8 cellular contexts compared by ENCODE assay signal in the genomic region with DNA sequence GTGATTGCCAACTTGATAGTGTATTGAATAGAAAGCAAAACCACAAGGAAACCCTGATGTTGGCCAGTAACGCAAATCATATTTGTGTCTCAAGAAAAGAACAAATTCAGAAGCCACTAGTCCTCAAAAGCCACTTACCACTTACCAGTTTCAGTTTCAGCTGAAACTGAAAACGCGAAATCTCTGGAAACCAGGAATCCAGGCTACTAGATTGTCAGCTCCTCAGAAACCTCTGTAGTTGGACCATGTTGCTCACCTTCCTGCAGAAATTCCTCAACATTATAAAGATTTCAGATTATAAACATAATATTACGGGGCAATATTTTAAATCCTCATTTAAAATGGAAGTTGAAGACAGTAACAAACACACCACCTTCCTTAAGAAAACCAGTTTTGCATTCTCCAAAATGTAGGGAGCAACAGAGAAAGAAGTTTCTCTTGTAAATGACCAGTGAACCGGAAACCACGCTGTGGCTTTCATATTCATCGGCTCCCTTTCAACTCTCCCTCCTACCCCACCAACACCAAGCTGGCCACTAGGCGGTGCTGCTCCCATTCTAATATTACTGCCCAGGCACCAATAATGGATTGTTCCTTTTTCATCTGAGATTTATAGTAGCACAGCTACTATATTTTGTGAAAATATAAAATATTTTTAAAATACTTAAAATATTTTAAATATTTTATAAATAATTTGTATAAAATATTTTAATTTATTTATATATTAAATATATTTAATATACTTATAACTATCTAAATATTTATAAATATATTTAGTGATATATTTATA. TPM values are rescaled to one million over a fixed set of nuclear protein-coding genes. Genes with fewer than 3 reads are reported as not detected.
DNase-seq lines count a peak whose midpoint lies in the region; ATAC-seq, FAIRE-seq and TF ChIP-seq lines count a peak whose summit lies in the region.

No MANE protein-coding gene starts in this region.

- H3K4me1 ChIP-seq in kidney (ENCODE audit: control insufficient read depth in 1 of 2, insufficient read depth in 1 of 2, low read depth in 1 of 2, low read length in 2 of 2) = peaks cover 0 to 3% of the 10 kb centered on the region in 2 donors

- peak; percentile 56 for ATAC-seq in GM18868 (IDR thresholded peaks at IDR 0.05; ENCODE audit: unreplicated experiment)
- ATAC-seq in HG03135 (IDR thresholded peaks at IDR 0.05; ENCODE audit: unreplicated experiment) = peak; percentile 74
- ATAC-seq in WTC11 = peak; percentile 84
- ATAC-seq in central memory CD8-positive, alpha-beta T cell (replicated peaks; ENCODE audit: extremely low read depth, poor library complexity, severe bottlenecking) = peak; percentile 88

- H3K4me3 ChIP-seq in kidney (ENCODE audit: low read length in 2 of 2) = peak overlapping the region; percentile 58 to 63

- POLR2A ChIA-PET in WTC11 (lab: Charles Lee) = interaction anchor here (0.9 kb wide), 1 partner anchor 165 kb away, joined by 3 read pairs; no protein-coding TSS in a partner anchor

- H3K27ac ChIP-seq in kidney (ENCODE audit: low read depth in 2 of 2, low read length in 2 of 2) = peak overlapping the region in 1 of 2 donors; percentile 34

- DNase-seq in AG08395 (ENCODE audit: low spot score) (peak; percentile 92), NCI-H2196 (lab: John Stamatoyannopoulos, UW; ENCODE audit: unreplicated experiment) (peak; percentile 83), WTC11 (ENCODE audit: low spot score) (peak; percentile 92), kidney (peak; percentile 90)
- DNase-seq in central memory CD8-positive, alpha-beta T cell (ENCODE audit: low spot score in 2 of 2) = peak; percentile 73 to 77
- DNase-seq in stimulated activated CD4-positive, alpha-beta T cell treated with anti-CD3 and anti-CD28 coated beads, Interleukin-15, amount 100 ng/mL, for 1 hour (ENCODE audit: low read depth in 1 of 2, low spot score in 1 of 2) = peak; percentile 51 to 69

- intact Hi-C loops in kidney (cut with DNase I) = no loop called here

- H3K9me3 Mint-ChIP-seq in WTC11 = no peaks in the 10 kb centered on the region
- no peaks in the 10 kb centered on the region for H3K9me3 Mint-ChIP-seq in central memory CD8-positive, alpha-beta T cell

- peak overlapping the region; percentile 96 for H3K27ac Mint-ChIP-seq in WTC11
- H3K27ac Mint-ChIP-seq in central memory CD8-positive, alpha-beta T cell (ENCODE audit: low read depth) = no peak overlapping the region

- CTCF ChIA-PET in WTC11 (lab: Charles Lee) = interaction anchor here (0.6 to 2.5 kb wide), 21 partner anchors 10 to 499 kb away, joined by 3 to 25 read pairs (median 3); partner anchors contain the start of gene CDO1

- peak overlapping the region; percentile 66 for H3K4me3 Mint-ChIP-seq in WTC11
- H3K4me3 Mint-ChIP-seq in central memory CD8-positive, alpha-beta T cell = peak overlapping the region; percentile 67

- H3K9ac ChIP-seq in kidney (ENCODE audit: low read length in 2 of 2) = peak overlapping the region; percentile 18 to 60

- peak; percentile 99 for FAIRE-seq in kidney (lab: Jason Lieb, UNC)

- H3K36me3 ChIP-seq in kidney (ENCODE audit: control insufficient read depth in 1 of 2, insufficient read depth in 2 of 2, low read length in 2 of 2) = no peaks in the 10 kb centered on the region

- peak; percentile 80 for TF ChIP-seq CTCF in WTC11 (IDR thresholded peaks at IDR 0.05)
- peak; percentile 83 for TF ChIP-seq CTCF in kidney (IDR thresholded peaks at IDR 0.05; ENCODE audit: borderline replicate concordance, extremely low read depth, insufficient read depth)

- no peaks in the 10 kb centered on the region for H3K36me3 Mint-ChIP-seq in WTC11
- H3K36me3 Mint-ChIP-seq in central memory CD8-positive, alpha-beta T cell (ENCODE audit: insufficient read depth) = no peaks in the 10 kb centered on the region

- H3K27me3 Mint-ChIP-seq in WTC11 (ENCODE audit: low read depth) = no peaks in the 10 kb centered on the region
- no peaks in the 10 kb centered on the region for H3K27me3 Mint-ChIP-seq in central memory CD8-positive, alpha-beta T cell

- peaks cover 56% of the 10 kb centered on the region for H3K4me1 Mint-ChIP-seq in WTC11
- peaks cover 6% of the 10 kb centered on the region for H3K4me1 Mint-ChIP-seq in central memory CD8-positive, alpha-beta T cell

- H3K9me3 ChIP-seq in kidney (ENCODE audit: control insufficient read depth in 1 of 2, low read length in 2 of 2) = no peaks in the 10 kb centered on the region

TF ChIP-seq in WTC11, 78 proteins besides CTCF, POLR2A, EP300 and RAD21:
- TF ChIP-seq HMGA2 (CRISPR knock-in tag; IDR thresholded peaks at IDR 0.05) (peak; percentile 100), TCF7 (CRISPR knock-in tag; IDR thresholded peaks at IDR 0.05; ENCODE audit: low read depth) (no peak)

RNA-seq across cellular contexts. Expression of gene TMED7, which starts 8.7 kb away (rescaled TPM):
- 81.3 to 86.5 TPM (median 84.9 TPM) in 3 replicates for total RNA-seq in WTC11 (2021)
- 115 TPM for total RNA-seq in kidney
- polyA plus RNA-seq in kidney (ENCODE audit: insufficient read depth, low read depth, low replicate concordance) = 24.4 TPM

RNA-seq across cellular contexts. Expression of gene TICAM2, which starts 32.3 kb away (rescaled TPM):
- total RNA-seq in WTC11 (2021) (0.66 to 1.0 TPM in 2 of 3 replicates, not detected in the other), kidney (7.6 TPM)
- polyA plus RNA-seq in kidney (ENCODE audit: insufficient read depth, low read depth, low replicate concordance) = 2.0 TPM
